9 cellular contexts compared by ENCODE assay signal in the genomic region with DNA sequence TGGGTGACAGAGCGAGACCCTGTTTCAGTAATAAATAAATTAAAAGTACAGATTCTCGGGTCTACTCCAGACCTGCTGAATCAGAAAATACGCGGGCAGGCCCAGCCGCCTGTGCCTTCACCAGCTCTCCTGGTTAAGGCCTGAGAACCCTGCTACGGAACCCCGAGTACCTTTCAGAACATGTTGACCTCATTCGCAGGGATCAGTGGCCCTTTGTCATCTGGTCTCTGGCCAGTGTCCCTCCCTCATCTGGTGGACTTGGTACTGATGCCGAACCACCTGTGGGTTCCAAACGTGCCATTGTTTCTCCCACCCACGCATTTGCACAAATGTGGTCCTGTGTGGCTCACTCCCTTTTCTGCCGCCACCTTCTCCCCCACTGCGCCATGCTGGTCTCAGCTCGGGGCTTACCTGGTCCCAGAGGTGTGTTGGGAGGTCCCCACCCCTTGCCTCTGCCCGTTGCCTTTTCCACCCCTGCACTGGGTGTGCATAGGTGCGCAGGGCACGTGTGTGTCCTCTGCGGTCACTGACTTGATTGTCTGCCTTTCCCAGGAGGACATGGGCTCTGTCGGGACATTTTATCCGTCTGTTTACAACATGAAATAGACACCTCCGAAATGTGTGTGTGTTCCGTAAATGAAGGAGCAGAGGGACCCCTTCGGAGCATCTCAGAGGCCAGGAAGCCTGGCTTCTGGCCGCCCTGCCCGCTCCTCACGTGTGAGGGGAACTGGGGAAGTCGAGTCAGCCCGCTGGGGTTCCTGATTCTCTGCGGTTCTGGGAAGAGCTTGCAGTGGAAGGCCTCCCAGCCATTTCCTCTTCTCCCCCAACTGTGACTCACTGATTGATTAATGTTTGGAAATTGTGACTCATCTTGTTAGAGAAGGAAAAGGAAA.
DNase-seq lines count a peak whose midpoint lies in the region; ATAC-seq and TF ChIP-seq lines count a peak whose summit lies in the region.
"Had no signal": no experiment of that assay in that cellular context is flagged by ENCODE, and none has a peak within 500 bp of the region (broad histone marks: within the 10 kb centered on the region; RNA-seq: fewer than 3 reads in every experiment).

No MANE protein-coding gene starts in this region.

- ATAC-seq in Panc1: no peak
- no peak for ATAC-seq in GM21360 (IDR thresholded peaks at IDR 0.05; ENCODE audit: unreplicated experiment)
- ATAC-seq in GM18867 (IDR thresholded peaks at IDR 0.05; ENCODE audit: unreplicated experiment): no peak

- no TSS peak for BruUV-seq in Panc1 (replicated peaks; lab: Mats Ljungman, UMichigan)

- no peaks in the 10 kb centered on the region for H3K9me3 ChIP-seq in Panc1 (ENCODE audit: control insufficient read depth, insufficient read depth, low read depth, low read length)
- no peaks in the 10 kb centered on the region for H3K9me3 ChIP-seq in HAP-1

- DNase-seq in ELR (ENCODE audit: low read depth) (peak; percentile 91), Panc1 (ENCODE audit: low read depth, low spot score) (peak; percentile 8), fibroblast of gingiva (ENCODE audit: low read depth) (peak; percentile 73), DMS114 treated with DMSO at 0.1 percent for 48 hours (lab: John Stamatoyannopoulos, UW; ENCODE audit: unreplicated experiment) (no peak), HAP-1 (ENCODE audit: low spot score in 2 of 2) (no peak)
- DNase-seq: dorsolateral prefrontal cortex had no signal

- H3K27me3 ChIP-seq in Panc1 (ENCODE audit: control insufficient read depth, insufficient read depth, low read length): no peaks in the 10 kb centered on the region
- H3K27me3 ChIP-seq in rectal smooth muscle tissue (ENCODE audit: control insufficient read depth, insufficient read depth, low read length): no peaks in the 10 kb centered on the region
- no peaks in the 10 kb centered on the region for H3K27me3 ChIP-seq in HAP-1 (ENCODE audit: low read depth)
- H3K27me3 ChIP-seq: dorsolateral prefrontal cortex had no signal

- no peak for TF ChIP-seq CTCF in Panc1 (IDR thresholded peaks at IDR 0.05)

- H3K27ac ChIP-seq in Panc1 (ENCODE audit: low read length) (no peak overlapping the region), rectal smooth muscle tissue (ENCODE audit: low read depth, low read length) (peak overlapping the region; percentile 99)

- H3K4me1 ChIP-seq in Panc1 (ENCODE audit: control insufficient read depth, insufficient read depth, low read length): no peaks in the 10 kb centered on the region
- H3K4me1 ChIP-seq in rectal smooth muscle tissue (ENCODE audit: control insufficient read depth, insufficient read depth, low read length): peaks cover 38% of the 10 kb centered on the region
- H3K4me1 ChIP-seq in HAP-1: peaks cover 4% of the 10 kb centered on the region; the same call in 1 of the 2 replicates

- POLR2A ChIA-PET in Panc1 (lab: Charles Lee): no interaction called here

- H3K4me3 ChIP-seq in Panc1 (ENCODE audit: low read depth in 2 of 2, low read length in 2 of 2) (no peak overlapping the region), rectal smooth muscle tissue (ENCODE audit: low read length) (no peak overlapping the region), HAP-1 (no peak overlapping the region)
- H3K4me3 ChIP-seq: dorsolateral prefrontal cortex had no signal

- intact Hi-C loops in Panc1 (cut with micrococcal nuclease; ENCODE audit: unreplicated experiment): no loop called here

- in situ Hi-C loops in Panc1 (cut with HindIII; ENCODE audit: low pct_unique_long_range_greater_than_20kb, low sequenced_read_pairs): no loop called here
- in situ Hi-C loops in HAP-1 (cut with MboI; ENCODE audit: low sequenced_read_pairs): no loop called here

- CTCF ChIA-PET in Panc1 (lab: Charles Lee): no interaction called here

- H3K36me3 ChIP-seq in Panc1 (ENCODE audit: control insufficient read depth, insufficient read depth, low read length) (no peaks in the 10 kb centered on the region), rectal smooth muscle tissue (ENCODE audit: control insufficient read depth, insufficient read depth, low read length) (no peaks in the 10 kb centered on the region), HAP-1 (replicated peaks) (no peaks in the 10 kb centered on the region)

- H3K9ac ChIP-seq in rectal smooth muscle tissue (ENCODE audit: low read length): no peak overlapping the region

Comparison
In these comparisons a context has a peak if more than half of its experiments do, and no peak if none do; other contexts are left out.
1. DNase-seq: peak in ELR (single experiment), Panc1 (single experiment) and fibroblast of gingiva (single experiment); none in DMS114 treated with DMSO at 0.1 percent for 48 hours (single experiment) and HAP-1 (0 of 2).